In genomic region chr9:12849486-12850010, GRCh38 we compare ENCODE assay signal across 29 cellular contexts.
DNase-seq lines count a peak whose midpoint lies in the region; ATAC-seq and TF ChIP-seq lines count a peak whose summit lies in the region.
"Had no signal": no experiment of that assay in that cellular context is flagged by ENCODE, and none has a peak within 500 bp of the region (broad histone marks: within the 10 kb centered on the region; RNA-seq: fewer than 3 reads in every experiment).

No MANE protein-coding gene starts in this region.

- H3K4me3 ChIP-seq in IMR-90 (ENCODE audit: insufficient read depth, low read depth, low read length) = no peak overlapping the region
- no peak overlapping the region for H3K4me3 ChIP-seq in adipocyte (ENCODE audit: low read length)
- H3K4me3 ChIP-seq: esophagus squamous epithelium, lung, MG63, Peyer's patch, right lobe of liver, SJSA1, testis had no signal

- H3K14ac ChIP-seq in IMR-90 (replicated peaks; ENCODE audit: low read depth, low read length) = no peak overlapping the region

- no peak overlapping the region for H2AFZ ChIP-seq in IMR-90 (replicated peaks; ENCODE audit: low read length, poor library complexity)

- POLR2A ChIA-PET in IMR-90 (lab: Charles Lee; ENCODE audit: unreplicated experiment) = no interaction called here

- no peaks in the 10 kb centered on the region for H3K79me1 ChIP-seq in IMR-90 (ENCODE audit: low read depth in 1 of 2, low read length in 2 of 2)

- no peaks in the 10 kb centered on the region for H3K4me1 ChIP-seq in IMR-90 (ENCODE audit: control insufficient read depth, insufficient read depth, low read length)
- peaks cover 23% of the 10 kb centered on the region for H3K4me1 ChIP-seq in adipocyte (ENCODE audit: control insufficient read depth, insufficient read depth, low read length)
- H3K4me1 ChIP-seq: right lobe of liver, SJSA1, testis had no signal

- no peak overlapping the region for H2AK9ac ChIP-seq in IMR-90 (replicated peaks; ENCODE audit: low read depth, low read length, poor library complexity)

- peak overlapping the region; percentile 78; the same call in 1 of the 2 replicates for H3K18ac ChIP-seq in IMR-90 (ENCODE audit: low read depth, low read length)

- BruUV-seq in IMR-90 (replicated peaks; lab: Mats Ljungman, UMichigan) = no TSS peak

- DNase-seq in AG09319 (ENCODE audit: extremely low read depth, low read depth) = peak; percentile 31
- peak; percentile 45 for DNase-seq in IMR-90
- DNase-seq in adipocyte (ENCODE audit: low read depth) = peak; percentile 24
- DNase-seq in left colon = no peak
- no peak for DNase-seq in SW 1271 (lab: John Stamatoyannopoulos, UW)
- no peak for DNase-seq in NCI-H510A treated with DMSO at 0.1 percent for 48 hours (lab: John Stamatoyannopoulos, UW)
- DNase-seq in NCI-H1930 (lab: John Stamatoyannopoulos, UW) = no peak
- DNase-seq: activated CD4-positive, alpha-beta T cell treated with anti-CD3 and anti-CD28 coated beads for 1 hour; activated CD8-positive, alpha-beta T cell treated with anti-CD3 and anti-CD28 coated beads for 36 hours; activated effector memory CD4-positive, alpha-beta T cell treated with anti-CD3 and anti-CD28 coated beads, Interleukin-2, amount 50 U/mL, for 16 hours; activated naive CD8-positive, alpha-beta T cell treated with anti-CD3 and anti-CD28 coated beads, Interleukin-2, amount 10 ng/mL, durations not matched to agents 7 days and 5 days; activated T-cell treated with anti-CD3 and anti-CD28 coated beads for 4 hours; CD4-positive, alpha-beta memory T cell; DMS79; effector memory CD4-positive, alpha-beta T cell; esophagus squamous epithelium; GF-D8; MG63; NCI-H1694; NK-92 treated with Interleukin-12 subunit alpha and Interleukin-12 subunit beta, amount 100 ng/mL, for 24 hours; Peyer's patch; posterior cingulate gyrus; right lobe of liver; stimulated activated CD4-positive, alpha-beta T cell treated with anti-CD3 and anti-CD28 coated beads, Interleukin-12 subunit alpha, Interleukin-12 subunit beta, amount 100 ng/mL, for 4 hours; stimulated activated CD4-positive, alpha-beta T cell treated with anti-CD3 and anti-CD28 coated beads, Interleukin-4, amount 100 ng/mL, for 24 hours; stimulated activated naive B cell treated with anti-CD40 and anti-IgM and Interleukin-4, amounts not matched to agents 10 μg/mL and 1 μg/mL and 100 μg/mL, for 72 hours; testis had no signal

- no peak overlapping the region for H3K56ac ChIP-seq in IMR-90 (ENCODE audit: extremely low read depth, insufficient read depth, low read length)

- H3K9me1 ChIP-seq in IMR-90 (ENCODE audit: insufficient read depth, low read length) = no peaks in the 10 kb centered on the region

- dilution Hi-C loops in IMR-90 (cut with HindIII; ENCODE audit: low sequenced_read_pairs, unreplicated experiment) = no loop called here

- ATAC-seq in IMR-90 (ENCODE audit: low read depth) (peak; percentile 86), left colon (peak; percentile 45)
- ATAC-seq: activated CD8-positive, alpha-beta T cell treated with anti-CD3 and anti-CD28 coated beads for 36 hours; right lobe of liver; stimulated activated naive B cell treated with anti-CD40 and anti-IgM and Interleukin-4, amounts not matched to agents 10 μg/mL and 1 μg/mL and 100 μg/mL, for 72 hours had no signal

- H3K4ac ChIP-seq in IMR-90 (ENCODE audit: low read depth, low read length) = no peak overlapping the region

- no peak overlapping the region for H3K23ac ChIP-seq in IMR-90 (ENCODE audit: low read depth, low read length)

- H4K20me1 ChIP-seq in IMR-90 (ENCODE audit: insufficient read depth, low read length) = no peaks in the 10 kb centered on the region

- intact Hi-C loops in IMR-90 (cut with micrococcal nuclease) = no loop called here
- intact Hi-C loops in left colon (cut with DNase I, micrococcal nuclease) = no loop called here

- H2BK20ac ChIP-seq in IMR-90 (ENCODE audit: low read depth, low read length) = peak overlapping the region; percentile 16; the same call in 1 of the 2 replicates

- no peak overlapping the region for H4K8ac ChIP-seq in IMR-90 (ENCODE audit: low read depth in 2 of 2, low read length in 2 of 2)

- in situ Hi-C loops in IMR-90 (cut with MboI; ENCODE audit: low sequenced_read_pairs) = no loop called here

- H2BK5ac ChIP-seq in IMR-90 (ENCODE audit: low read depth, low read length, poor library complexity, severe bottlenecking) = no peak overlapping the region

- H3K9me3 ChIP-seq in IMR-90 (ENCODE audit: control insufficient read depth, insufficient read depth, low read length) = no peaks in the 10 kb centered on the region
- H3K9me3 ChIP-seq in adipocyte (ENCODE audit: control insufficient read depth, low read length) = no peaks in the 10 kb centered on the region
- H3K9me3 ChIP-seq: esophagus squamous epithelium, Peyer's patch, right lobe of liver, SJSA1, testis had no signal

- no peaks in the 10 kb centered on the region for H3K36me3 ChIP-seq in IMR-90 (ENCODE audit: control insufficient read depth, insufficient read depth, low read length)
- no peaks in the 10 kb centered on the region for H3K36me3 ChIP-seq in adipocyte (ENCODE audit: control insufficient read depth, insufficient read depth, low read length, severe bottlenecking)
- H3K36me3 ChIP-seq: esophagus squamous epithelium, MG63, Peyer's patch, right lobe of liver, SJSA1 had no signal

- TF ChIP-seq RAD21 in IMR-90 (IDR thresholded peaks at IDR 0.05; ENCODE audit: low read length) = no peak

- CTCF ChIA-PET in IMR-90 (lab: Yijun Ruan, JAX) = no interaction called here

- H3K27me3 ChIP-seq in IMR-90 (ENCODE audit: control insufficient read depth, insufficient read depth, low read length) (no peaks in the 10 kb centered on the region), adipocyte (replicated peaks; ENCODE audit: control insufficient read depth, insufficient read depth, low read length) (no peaks in the 10 kb centered on the region)
- H3K27me3 ChIP-seq: esophagus squamous epithelium, MG63, Peyer's patch, right lobe of liver, SJSA1, testis had no signal

- no peak for TF ChIP-seq POLR2A in IMR-90 (IDR thresholded peaks at IDR 0.05; ENCODE audit: low read depth, low read length)

- no peak overlapping the region for H2AK5ac ChIP-seq in IMR-90 (ENCODE audit: low read depth, low read length)

- no peak overlapping the region for H4K5ac ChIP-seq in IMR-90 (ENCODE audit: low read depth, low read length)

- H2BK120ac ChIP-seq in IMR-90 (ENCODE audit: low read depth, low read length) = 0 out of 2 replicates have a peak overlapping the region, but pooled peaks have one; percentile 20

- H3K27ac ChIP-seq in IMR-90 (ENCODE audit: insufficient read depth, low read length) = no peak overlapping the region
- H3K27ac ChIP-seq: esophagus squamous epithelium, Peyer's patch, right lobe of liver, SJSA1, testis had no signal

- no peak overlapping the region for H4K91ac ChIP-seq in IMR-90 (ENCODE audit: insufficient read depth, low read depth, low read length)

- no peak overlapping the region; the same call in 1 of the 2 replicates for H3K4me2 ChIP-seq in IMR-90 (ENCODE audit: low read depth, low read length)

- H3K9ac ChIP-seq in IMR-90 (ENCODE audit: low read depth, low read length) (no peak overlapping the region), adipocyte (ENCODE audit: low read length) (no peak overlapping the region)

- H2BK15ac ChIP-seq in IMR-90 (ENCODE audit: low read depth, low read length) = no peak overlapping the region

- no CpG with 5 or more reads among the region's 1 CpG for WGBS in IMR-90 (ENCODE audit: extremely low coverage in 2 of 2, insufficient read length in 1 of 2), 2 experiments

- TF ChIP-seq CTCF in AG09319 (IDR thresholded peaks at IDR 0.05; ENCODE audit: low read depth, low read length) (no peak), IMR-90 (conservative IDR thresholded peaks at IDR 0.05; ENCODE audit: low read depth, low read length) (no peak)

TF ChIP-seq in IMR-90, 13 proteins besides CTCF, POLR2A, EP300 and RAD21:
- TF ChIP-seq NFE2L2 (IDR thresholded peaks at IDR 0.05; ENCODE audit: low read depth, low read length) = no peak
- no peak for TF ChIP-seq MXI1 (IDR thresholded peaks at IDR 0.05; ENCODE audit: borderline replicate concordance, low read depth, low read length)
- no peak for TF ChIP-seq FOS (IDR thresholded peaks at IDR 0.05; ENCODE audit: low read depth, low read length)
- TF ChIP-seq RFX5 (IDR thresholded peaks at IDR 0.05; ENCODE audit: low read depth, low read length) = no peak
- no peak for TF ChIP-seq MAZ (IDR thresholded peaks at IDR 0.05; ENCODE audit: borderline replicate concordance, low read depth, low read length)
- TF ChIP-seq RCOR1 (IDR thresholded peaks at IDR 0.05; ENCODE audit: insufficient replicate concordance, low read length) = no peak
- TF ChIP-seq ELK1 (IDR thresholded peaks at IDR 0.05; ENCODE audit: borderline replicate concordance, low read depth, low read length) = no peak
- no peak for TF ChIP-seq BHLHE40 (IDR thresholded peaks at IDR 0.05; ENCODE audit: low read depth, low read length)
- TF ChIP-seq MAFK (IDR thresholded peaks at IDR 0.05; ENCODE audit: low read depth, low read length) = no peak
- no peak for TF ChIP-seq SMC3 (IDR thresholded peaks at IDR 0.05; ENCODE audit: low read depth, low read length)

Comparison
In these comparisons a context has a peak if more than half of its experiments do, and no peak if none do; other contexts are left out.
1. DNase-seq: peak in AG09319 (single experiment), IMR-90 (single experiment) and adipocyte (single experiment); none in left colon (0 of 2), SW 1271 (0 of 2), NCI-H510A treated with DMSO at 0.1 percent for 48 hours (single experiment) and NCI-H1930 (0 of 2).